ENCODE assay signal across 16 cellular contexts in genomic region chr1:87584603-87585002, GRCh38.
A peak's percentile ranks its signal among the peaks of the same experiment; 100 is the strongest.
DNase-seq lines count a peak whose midpoint lies in the region; ATAC-seq and TF ChIP-seq lines count a peak whose summit lies in the region.
"Had no signal": no experiment of that assay in that cellular context is flagged by ENCODE, and none has a peak within 500 bp of the region (broad histone marks: within the 10 kb centered on the region; RNA-seq: fewer than 3 reads in every experiment).

No MANE protein-coding gene starts in this region.

- no peaks in the 10 kb centered on the region for H4K20me1 ChIP-seq in hepatocyte (ENCODE audit: insufficient read depth, poor library complexity, severe bottlenecking)
- H4K20me1 ChIP-seq in smooth muscle cell (ENCODE audit: low read depth), result no peaks in the 10 kb centered on the region
- H4K20me1 ChIP-seq: BLaER1 had no signal

- no peak overlapping the region for H3K4me3 Mint-ChIP-seq in Caco-2 (ENCODE audit: unreplicated experiment)
- no peak overlapping the region for H3K4me3 Mint-ChIP-seq in activated CD8-positive, alpha-beta T cell treated with anti-CD3 and anti-CD28 coated beads for 36 hours
- H3K4me3 Mint-ChIP-seq: CD14-positive monocyte; CD4-positive, alpha-beta memory T cell had no signal

- BruUV-seq in Caco-2 (replicated peaks; lab: Mats Ljungman, UMichigan), result no TSS peak

- peak; percentile 5 to 36 for DNase-seq in Caco-2
- DNase-seq in NCI-H69 (lab: John Stamatoyannopoulos, UW), result peak; percentile 46
- peak; percentile 42 for DNase-seq in hepatocyte (ENCODE audit: low spot score)
- no peak for DNase-seq in smooth muscle cell (lab: John Stamatoyannopoulos, UW; ENCODE audit: unreplicated experiment)
- DNase-seq in effector CD4-positive, alpha-beta T cell, result no peak
- DNase-seq in NCI-H1694 treated with DMSO at 0.1 percent for 48 hours (lab: John Stamatoyannopoulos, UW), result no peak
- no peak for DNase-seq in activated CD8-positive, alpha-beta T cell treated with anti-CD3 and anti-CD28 coated beads for 36 hours
- DNase-seq: 8988T; Calu3; CD4-positive, alpha-beta memory T cell; DMS79 treated with DMSO at 0.1 percent for 48 hours; GF-D8; GM23248 had no signal

- H3K27me3 Mint-ChIP-seq in Caco-2 (ENCODE audit: insufficient read depth, unreplicated experiment), result no peaks in the 10 kb centered on the region
- H3K27me3 Mint-ChIP-seq in activated CD8-positive, alpha-beta T cell treated with anti-CD3 and anti-CD28 coated beads for 36 hours, result peaks cover 5% of the 10 kb centered on the region

- H3K4me2 ChIP-seq in hepatocyte (peak overlapping the region; percentile 2), smooth muscle cell (peak overlapping the region; percentile 7)
- H3K4me2 ChIP-seq: BLaER1 had no signal

- no peaks in the 10 kb centered on the region for H3K9me3 ChIP-seq in Caco-2
- no peaks in the 10 kb centered on the region for H3K9me3 ChIP-seq in hepatocyte (ENCODE audit: low read depth)
- no peaks in the 10 kb centered on the region for H3K9me3 ChIP-seq in smooth muscle cell (replicated peaks; ENCODE audit: low read depth)
- H3K9me3 ChIP-seq: BLaER1, HAP-1 had no signal

- peaks cover 3% of the 10 kb centered on the region for H3F3A ChIP-seq in smooth muscle cell (ENCODE audit: low read depth)

- CTCF ChIA-PET in Caco-2 (lab: Charles Lee), result no interaction called here
- CTCF ChIA-PET in activated CD8-positive, alpha-beta T cell treated with anti-CD3 and anti-CD28 coated beads for 36 hours (lab: Charles Lee), result no interaction called here

- no peak overlapping the region for H3K9ac ChIP-seq in smooth muscle cell (ENCODE audit: low read depth)
- H3K9ac ChIP-seq: BLaER1, GM23248 had no signal

- POLR2A ChIA-PET in Caco-2 (lab: Charles Lee), result no interaction called here
- POLR2A ChIA-PET in activated CD8-positive, alpha-beta T cell treated with anti-CD3 and anti-CD28 coated beads for 36 hours (lab: Charles Lee), result no interaction called here

- H3K27me3 ChIP-seq in Caco-2 (replicated peaks; ENCODE audit: control insufficient read depth, insufficient read depth, low read length), result no peaks in the 10 kb centered on the region
- no peaks in the 10 kb centered on the region for H3K27me3 ChIP-seq in hepatocyte
- H3K27me3 ChIP-seq in smooth muscle cell (ENCODE audit: low read depth), result no peaks in the 10 kb centered on the region
- H3K27me3 ChIP-seq: BLaER1 had no signal

- H3K27ac ChIP-seq in hepatocyte (peak overlapping the region; percentile 40), smooth muscle cell (ENCODE audit: low read depth) (no peak overlapping the region)
- H3K27ac ChIP-seq: BLaER1, GM23248 had no signal

- ATAC-seq in activated CD8-positive, alpha-beta T cell treated with anti-CD3 and anti-CD28 coated beads for 36 hours, result no peak

- H3K27ac Mint-ChIP-seq in Caco-2 (ENCODE audit: unreplicated experiment), result no peak overlapping the region
- no peak overlapping the region for H3K27ac Mint-ChIP-seq in activated CD8-positive, alpha-beta T cell treated with anti-CD3 and anti-CD28 coated beads for 36 hours
- H3K27ac Mint-ChIP-seq: CD14-positive monocyte; CD4-positive, alpha-beta memory T cell had no signal

- H3K4me1 Mint-ChIP-seq in Caco-2 (ENCODE audit: low read depth, unreplicated experiment), result no peaks in the 10 kb centered on the region
- H3K4me1 Mint-ChIP-seq in activated CD8-positive, alpha-beta T cell treated with anti-CD3 and anti-CD28 coated beads for 36 hours (ENCODE audit: low read depth), result no peaks in the 10 kb centered on the region
- H3K4me1 Mint-ChIP-seq: CD4-positive, alpha-beta memory T cell had no signal

- TF ChIP-seq CTCF in Caco-2 (IDR thresholded peaks at IDR 0.05; ENCODE audit: insufficient read depth in 1 of 2, low read depth in 1 of 2, low read length in 1 of 2, severe bottlenecking in 1 of 2, unreplicated experiment in 1 of 2) (no peak), hepatocyte (IDR thresholded peaks at IDR 0.05; ENCODE audit: poor library complexity) (no peak), smooth muscle cell (IDR thresholded peaks at IDR 0.05; ENCODE audit: borderline replicate concordance, insufficient read depth, poor library complexity, severe bottlenecking) (no peak)
- no peak for TF ChIP-seq CTCF in activated CD8-positive, alpha-beta T cell treated with anti-CD3 and anti-CD28 coated beads for 36 hours (IDR thresholded peaks at IDR 0.05)

- no peak overlapping the region for H2AFZ ChIP-seq in hepatocyte
- no peak overlapping the region for H2AFZ ChIP-seq in smooth muscle cell (ENCODE audit: low read depth)
- H2AFZ ChIP-seq: GM23248 had no signal

- no peaks in the 10 kb centered on the region for H3K9me2 ChIP-seq in hepatocyte (replicated peaks; ENCODE audit: insufficient read depth)

- H3K36me3 ChIP-seq in Caco-2 (ENCODE audit: control insufficient read depth, insufficient read depth, low read length), result no peaks in the 10 kb centered on the region
- no peaks in the 10 kb centered on the region for H3K36me3 ChIP-seq in hepatocyte (replicated peaks; ENCODE audit: insufficient read depth, low read depth)
- no peaks in the 10 kb centered on the region for H3K36me3 ChIP-seq in smooth muscle cell (ENCODE audit: low read depth)
- H3K36me3 ChIP-seq: BLaER1, HAP-1 had no signal

- no peaks in the 10 kb centered on the region for H3K36me3 Mint-ChIP-seq in Caco-2 (ENCODE audit: insufficient read depth, unreplicated experiment)
- no peaks in the 10 kb centered on the region for H3K36me3 Mint-ChIP-seq in activated CD8-positive, alpha-beta T cell treated with anti-CD3 and anti-CD28 coated beads for 36 hours (ENCODE audit: low read depth)
- H3K36me3 Mint-ChIP-seq: CD14-positive monocyte; CD4-positive, alpha-beta memory T cell had no signal

- 0 out of 2 replicates have a peak, but pooled peaks cover 5% of the 10 kb centered on the region for H3K4me1 ChIP-seq in Caco-2
- peaks cover 14% of the 10 kb centered on the region for H3K4me1 ChIP-seq in hepatocyte (ENCODE audit: insufficient read depth)
- H3K4me1 ChIP-seq in smooth muscle cell (ENCODE audit: low read depth), result no peaks in the 10 kb centered on the region
- H3K4me1 ChIP-seq: BLaER1 had no signal

- no peaks in the 10 kb centered on the region for H3K79me2 ChIP-seq in hepatocyte
- no peaks in the 10 kb centered on the region for H3K79me2 ChIP-seq in smooth muscle cell (ENCODE audit: low read depth)

- 29% methylated on average over 1 of the region's 1 CpG for WGBS in hepatocyte (ENCODE audit: low lambda C conversion rate, missing lambda C conversion rate)
- WGBS in smooth muscle cell (ENCODE audit: low lambda C conversion rate), result 92% methylated on average over 1 of the region's 1 CpG

- intact Hi-C loops in Caco-2 (cut with micrococcal nuclease; ENCODE audit: unreplicated experiment), result loop anchor here (1.0 kb wide), 1 partner anchor 29 kb away; no protein-coding TSS in a partner anchor
- intact Hi-C loops in activated CD8-positive, alpha-beta T cell treated with anti-CD3 and anti-CD28 coated beads for 36 hours (cut with micrococcal nuclease), result no loop called here

- H3K4me3 ChIP-seq in Caco-2 (ENCODE audit: low read depth, low read length) (no peak overlapping the region), hepatocyte (no peak overlapping the region), smooth muscle cell (no peak overlapping the region)
- H3K4me3 ChIP-seq: BLaER1, GM23248, HAP-1 had no signal

- H3K9me3 Mint-ChIP-seq in Caco-2 (ENCODE audit: unreplicated experiment), result peaks cover under 1% of the 10 kb centered on the region
- H3K9me3 Mint-ChIP-seq in activated CD8-positive, alpha-beta T cell treated with anti-CD3 and anti-CD28 coated beads for 36 hours, result no peaks in the 10 kb centered on the region

Comparison
In these comparisons a context has a peak if more than half of its experiments do, and no peak if none do; other contexts are left out.
1. DNase-seq: peak in Caco-2 (2 of 2), NCI-H69 (single experiment) and hepatocyte (single experiment); none in smooth muscle cell (single experiment), effector CD4-positive, alpha-beta T cell (single experiment), NCI-H1694 treated with DMSO at 0.1 percent for 48 hours (single experiment) and activated CD8-positive, alpha-beta T cell treated with anti-CD3 and anti-CD28 coated beads for 36 hours (single experiment).